In the genomic region with DNA sequence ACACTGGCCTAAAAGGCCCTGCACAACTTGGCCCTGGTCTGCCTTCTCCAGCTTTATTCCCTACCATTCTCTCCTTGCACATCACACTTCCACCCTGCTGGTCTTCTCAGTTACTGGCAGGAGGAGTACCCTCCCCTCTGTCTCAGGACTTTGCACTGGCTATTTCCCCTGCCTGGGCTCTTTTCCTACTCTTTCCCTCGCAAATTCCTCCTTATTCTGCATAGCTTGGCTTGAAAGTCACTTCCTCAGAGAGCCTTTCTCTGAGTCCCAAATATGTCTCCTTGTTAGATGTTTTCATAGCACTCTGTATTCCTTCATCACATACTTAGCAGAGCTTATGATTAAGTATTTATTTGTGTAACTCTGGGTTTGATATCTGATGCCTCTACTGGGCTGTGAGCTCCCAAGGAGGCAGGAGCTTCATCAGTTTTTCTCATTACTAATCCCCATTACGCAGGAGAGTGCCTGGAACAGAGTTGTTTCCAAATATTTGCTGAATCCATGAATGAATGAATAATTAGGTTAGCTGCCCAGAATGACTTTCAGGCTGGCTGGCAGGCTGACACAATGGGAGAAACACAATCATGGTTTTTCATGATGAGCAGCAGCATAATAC, we compare ENCODE assay signal across 1 cellular context.
TF ChIP-seq lines count a peak whose summit lies in the region.

No MANE protein-coding gene starts in this region.

TF ChIP-seq in HepG2, 621 proteins besides CTCF, POLR2A, EP300 and RAD21:
- TF ChIP-seq, protein P1, sequence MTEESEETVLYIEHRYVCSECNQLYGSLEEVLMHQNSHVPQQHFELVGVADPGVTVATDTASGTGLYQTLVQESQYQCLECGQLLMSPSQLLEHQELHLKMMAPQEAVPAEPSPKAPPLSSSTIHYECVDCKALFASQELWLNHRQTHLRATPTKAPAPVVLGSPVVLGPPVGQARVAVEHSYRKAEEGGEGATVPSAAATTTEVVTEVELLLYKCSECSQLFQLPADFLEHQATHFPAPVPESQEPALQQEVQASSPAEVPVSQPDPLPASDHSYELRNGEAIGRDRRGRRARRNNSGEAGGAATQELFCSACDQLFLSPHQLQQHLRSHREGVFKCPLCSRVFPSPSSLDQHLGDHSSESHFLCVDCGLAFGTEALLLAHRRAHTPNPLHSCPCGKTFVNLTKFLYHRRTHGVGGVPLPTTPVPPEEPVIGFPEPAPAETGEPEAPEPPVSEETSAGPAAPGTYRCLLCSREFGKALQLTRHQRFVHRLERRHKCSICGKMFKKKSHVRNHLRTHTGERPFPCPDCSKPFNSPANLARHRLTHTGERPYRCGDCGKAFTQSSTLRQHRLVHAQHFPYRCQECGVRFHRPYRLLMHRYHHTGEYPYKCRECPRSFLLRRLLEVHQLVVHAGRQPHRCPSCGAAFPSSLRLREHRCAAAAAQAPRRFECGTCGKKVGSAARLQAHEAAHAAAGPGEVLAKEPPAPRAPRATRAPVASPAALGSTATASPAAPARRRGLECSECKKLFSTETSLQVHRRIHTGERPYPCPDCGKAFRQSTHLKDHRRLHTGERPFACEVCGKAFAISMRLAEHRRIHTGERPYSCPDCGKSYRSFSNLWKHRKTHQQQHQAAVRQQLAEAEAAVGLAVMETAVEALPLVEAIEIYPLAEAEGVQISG (CRISPR knock-in tag; IDR thresholded peaks at IDR 0.05): no peak
- no peak for TF ChIP-seq NFKB2 (CRISPR knock-in tag; IDR thresholded peaks at IDR 0.05; ENCODE audit: borderline replicate concordance)
- TF ChIP-seq REPIN1 (CRISPR knock-in tag; IDR thresholded peaks at IDR 0.05; ENCODE audit: borderline replicate concordance, low read depth): no peak
- TF ChIP-seq LCORL (IDR thresholded peaks at IDR 0.05): no peak
- no peak for TF ChIP-seq LCORL (CRISPR knock-in tag; IDR thresholded peaks at IDR 0.05)
- no peak for TF ChIP-seq MTA1 (CRISPR knock-in tag; IDR thresholded peaks at IDR 0.05; ENCODE audit: borderline replicate concordance)
- no peak for TF ChIP-seq TMF1 (CRISPR knock-in tag; IDR thresholded peaks at IDR 0.05; ENCODE audit: low read depth)
- TF ChIP-seq U2AF1 (optimal IDR thresholded peaks at IDR 0.05; ENCODE audit: low read depth, low read length): no peak
- TF ChIP-seq, protein P2, sequence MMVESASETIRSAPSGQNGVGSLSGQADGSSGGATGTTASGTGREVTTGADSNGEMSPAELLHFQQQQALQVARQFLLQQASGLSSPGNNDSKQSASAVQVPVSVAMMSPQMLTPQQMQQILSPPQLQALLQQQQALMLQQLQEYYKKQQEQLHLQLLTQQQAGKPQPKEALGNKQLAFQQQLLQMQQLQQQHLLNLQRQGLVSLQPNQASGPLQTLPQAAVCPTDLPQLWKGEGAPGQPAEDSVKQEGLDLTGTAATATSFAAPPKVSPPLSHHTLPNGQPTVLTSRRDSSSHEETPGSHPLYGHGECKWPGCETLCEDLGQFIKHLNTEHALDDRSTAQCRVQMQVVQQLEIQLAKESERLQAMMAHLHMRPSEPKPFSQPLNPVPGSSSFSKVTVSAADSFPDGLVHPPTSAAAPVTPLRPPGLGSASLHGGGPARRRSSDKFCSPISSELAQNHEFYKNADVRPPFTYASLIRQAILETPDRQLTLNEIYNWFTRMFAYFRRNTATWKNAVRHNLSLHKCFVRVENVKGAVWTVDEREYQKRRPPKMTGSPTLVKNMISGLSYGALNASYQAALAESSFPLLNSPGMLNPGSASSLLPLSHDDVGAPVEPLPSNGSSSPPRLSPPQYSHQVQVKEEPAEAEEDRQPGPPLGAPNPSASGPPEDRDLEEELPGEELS (CRISPR knock-in tag; IDR thresholded peaks at IDR 0.05): no peak
- TF ChIP-seq, protein P3, sequence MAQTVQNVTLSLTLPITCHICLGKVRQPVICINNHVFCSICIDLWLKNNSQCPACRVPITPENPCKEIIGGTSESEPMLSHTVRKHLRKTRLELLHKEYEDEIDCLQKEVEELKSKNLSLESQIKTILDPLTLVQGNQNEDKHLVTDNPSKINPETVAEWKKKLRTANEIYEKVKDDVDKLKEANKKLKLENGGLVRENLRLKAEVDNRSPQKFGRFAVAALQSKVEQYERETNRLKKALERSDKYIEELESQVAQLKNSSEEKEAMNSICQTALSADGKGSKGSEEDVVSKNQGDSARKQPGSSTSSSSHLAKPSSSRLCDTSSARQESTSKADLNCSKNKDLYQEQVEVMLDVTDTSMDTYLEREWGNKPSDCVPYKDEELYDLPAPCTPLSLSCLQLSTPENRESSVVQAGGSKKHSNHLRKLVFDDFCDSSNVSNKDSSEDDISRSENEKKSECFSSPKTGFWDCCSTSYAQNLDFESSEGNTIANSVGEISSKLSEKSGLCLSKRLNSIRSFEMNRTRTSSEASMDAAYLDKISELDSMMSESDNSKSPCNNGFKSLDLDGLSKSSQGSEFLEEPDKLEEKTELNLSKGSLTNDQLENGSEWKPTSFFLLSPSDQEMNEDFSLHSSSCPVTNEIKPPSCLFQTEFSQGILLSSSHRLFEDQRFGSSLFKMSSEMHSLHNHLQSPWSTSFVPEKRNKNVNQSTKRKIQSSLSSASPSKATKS (CRISPR knock-in tag; IDR thresholded peaks at IDR 0.05): no peak
- no peak for TF ChIP-seq NRL (CRISPR knock-in tag; IDR thresholded peaks at IDR 0.05; ENCODE audit: borderline replicate concordance)
- TF ChIP-seq, protein P4, sequence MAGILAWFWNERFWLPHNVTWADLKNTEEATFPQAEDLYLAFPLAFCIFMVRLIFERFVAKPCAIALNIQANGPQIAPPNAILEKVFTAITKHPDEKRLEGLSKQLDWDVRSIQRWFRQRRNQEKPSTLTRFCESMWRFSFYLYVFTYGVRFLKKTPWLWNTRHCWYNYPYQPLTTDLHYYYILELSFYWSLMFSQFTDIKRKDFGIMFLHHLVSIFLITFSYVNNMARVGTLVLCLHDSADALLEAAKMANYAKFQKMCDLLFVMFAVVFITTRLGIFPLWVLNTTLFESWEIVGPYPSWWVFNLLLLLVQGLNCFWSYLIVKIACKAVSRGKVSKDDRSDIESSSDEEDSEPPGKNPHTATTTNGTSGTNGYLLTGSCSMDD (CRISPR knock-in tag; IDR thresholded peaks at IDR 0.05): no peak
- TF ChIP-seq, protein P5, sequence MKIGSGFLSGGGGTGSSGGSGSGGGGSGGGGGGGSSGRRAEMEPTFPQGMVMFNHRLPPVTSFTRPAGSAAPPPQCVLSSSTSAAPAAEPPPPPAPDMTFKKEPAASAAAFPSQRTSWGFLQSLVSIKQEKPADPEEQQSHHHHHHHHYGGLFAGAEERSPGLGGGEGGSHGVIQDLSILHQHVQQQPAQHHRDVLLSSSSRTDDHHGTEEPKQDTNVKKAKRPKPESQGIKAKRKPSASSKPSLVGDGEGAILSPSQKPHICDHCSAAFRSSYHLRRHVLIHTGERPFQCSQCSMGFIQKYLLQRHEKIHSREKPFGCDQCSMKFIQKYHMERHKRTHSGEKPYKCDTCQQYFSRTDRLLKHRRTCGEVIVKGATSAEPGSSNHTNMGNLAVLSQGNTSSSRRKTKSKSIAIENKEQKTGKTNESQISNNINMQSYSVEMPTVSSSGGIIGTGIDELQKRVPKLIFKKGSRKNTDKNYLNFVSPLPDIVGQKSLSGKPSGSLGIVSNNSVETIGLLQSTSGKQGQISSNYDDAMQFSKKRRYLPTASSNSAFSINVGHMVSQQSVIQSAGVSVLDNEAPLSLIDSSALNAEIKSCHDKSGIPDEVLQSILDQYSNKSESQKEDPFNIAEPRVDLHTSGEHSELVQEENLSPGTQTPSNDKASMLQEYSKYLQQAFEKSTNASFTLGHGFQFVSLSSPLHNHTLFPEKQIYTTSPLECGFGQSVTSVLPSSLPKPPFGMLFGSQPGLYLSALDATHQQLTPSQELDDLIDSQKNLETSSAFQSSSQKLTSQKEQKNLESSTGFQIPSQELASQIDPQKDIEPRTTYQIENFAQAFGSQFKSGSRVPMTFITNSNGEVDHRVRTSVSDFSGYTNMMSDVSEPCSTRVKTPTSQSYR (CRISPR knock-in tag; IDR thresholded peaks at IDR 0.05; ENCODE audit: borderline replicate concordance): no peak
- no peak for TF ChIP-seq ZNF10 (CRISPR knock-in tag; IDR thresholded peaks at IDR 0.05; ENCODE audit: borderline replicate concordance, low read depth)
- TF ChIP-seq ZNF614 (CRISPR knock-in tag; IDR thresholded peaks at IDR 0.05; ENCODE audit: borderline replicate concordance): no peak
- TF ChIP-seq, protein P6, sequence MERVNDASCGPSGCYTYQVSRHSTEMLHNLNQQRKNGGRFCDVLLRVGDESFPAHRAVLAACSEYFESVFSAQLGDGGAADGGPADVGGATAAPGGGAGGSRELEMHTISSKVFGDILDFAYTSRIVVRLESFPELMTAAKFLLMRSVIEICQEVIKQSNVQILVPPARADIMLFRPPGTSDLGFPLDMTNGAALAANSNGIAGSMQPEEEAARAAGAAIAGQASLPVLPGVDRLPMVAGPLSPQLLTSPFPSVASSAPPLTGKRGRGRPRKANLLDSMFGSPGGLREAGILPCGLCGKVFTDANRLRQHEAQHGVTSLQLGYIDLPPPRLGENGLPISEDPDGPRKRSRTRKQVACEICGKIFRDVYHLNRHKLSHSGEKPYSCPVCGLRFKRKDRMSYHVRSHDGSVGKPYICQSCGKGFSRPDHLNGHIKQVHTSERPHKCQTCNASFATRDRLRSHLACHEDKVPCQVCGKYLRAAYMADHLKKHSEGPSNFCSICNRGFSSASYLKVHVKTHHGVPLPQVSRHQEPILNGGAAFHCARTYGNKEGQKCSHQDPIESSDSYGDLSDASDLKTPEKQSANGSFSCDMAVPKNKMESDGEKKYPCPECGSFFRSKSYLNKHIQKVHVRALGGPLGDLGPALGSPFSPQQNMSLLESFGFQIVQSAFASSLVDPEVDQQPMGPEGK (CRISPR knock-in tag; IDR thresholded peaks at IDR 0.05): no peak
- TF ChIP-seq KLF12 (CRISPR knock-in tag; IDR thresholded peaks at IDR 0.05; ENCODE audit: borderline replicate concordance): no peak
- TF ChIP-seq SOX6 (IDR thresholded peaks at IDR 0.05): no peak
- no peak for TF ChIP-seq SOX6 (CRISPR knock-in tag; IDR thresholded peaks at IDR 0.05)
- TF ChIP-seq ZNF879 (CRISPR knock-in tag; IDR thresholded peaks at IDR 0.05): no peak
- no peak for TF ChIP-seq ZNF777 (CRISPR knock-in tag; IDR thresholded peaks at IDR 0.05)
- TF ChIP-seq, protein P7, sequence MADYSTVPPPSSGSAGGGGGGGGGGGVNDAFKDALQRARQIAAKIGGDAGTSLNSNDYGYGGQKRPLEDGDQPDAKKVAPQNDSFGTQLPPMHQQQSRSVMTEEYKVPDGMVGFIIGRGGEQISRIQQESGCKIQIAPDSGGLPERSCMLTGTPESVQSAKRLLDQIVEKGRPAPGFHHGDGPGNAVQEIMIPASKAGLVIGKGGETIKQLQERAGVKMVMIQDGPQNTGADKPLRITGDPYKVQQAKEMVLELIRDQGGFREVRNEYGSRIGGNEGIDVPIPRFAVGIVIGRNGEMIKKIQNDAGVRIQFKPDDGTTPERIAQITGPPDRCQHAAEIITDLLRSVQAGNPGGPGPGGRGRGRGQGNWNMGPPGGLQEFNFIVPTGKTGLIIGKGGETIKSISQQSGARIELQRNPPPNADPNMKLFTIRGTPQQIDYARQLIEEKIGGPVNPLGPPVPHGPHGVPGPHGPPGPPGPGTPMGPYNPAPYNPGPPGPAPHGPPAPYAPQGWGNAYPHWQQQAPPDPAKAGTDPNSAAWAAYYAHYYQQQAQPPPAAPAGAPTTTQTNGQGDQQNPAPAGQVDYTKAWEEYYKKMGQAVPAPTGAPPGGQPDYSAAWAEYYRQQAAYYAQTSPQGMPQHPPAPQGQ (CRISPR knock-in tag; IDR thresholded peaks at IDR 0.05; ENCODE audit: borderline replicate concordance): no peak
